In the genomic region with DNA sequence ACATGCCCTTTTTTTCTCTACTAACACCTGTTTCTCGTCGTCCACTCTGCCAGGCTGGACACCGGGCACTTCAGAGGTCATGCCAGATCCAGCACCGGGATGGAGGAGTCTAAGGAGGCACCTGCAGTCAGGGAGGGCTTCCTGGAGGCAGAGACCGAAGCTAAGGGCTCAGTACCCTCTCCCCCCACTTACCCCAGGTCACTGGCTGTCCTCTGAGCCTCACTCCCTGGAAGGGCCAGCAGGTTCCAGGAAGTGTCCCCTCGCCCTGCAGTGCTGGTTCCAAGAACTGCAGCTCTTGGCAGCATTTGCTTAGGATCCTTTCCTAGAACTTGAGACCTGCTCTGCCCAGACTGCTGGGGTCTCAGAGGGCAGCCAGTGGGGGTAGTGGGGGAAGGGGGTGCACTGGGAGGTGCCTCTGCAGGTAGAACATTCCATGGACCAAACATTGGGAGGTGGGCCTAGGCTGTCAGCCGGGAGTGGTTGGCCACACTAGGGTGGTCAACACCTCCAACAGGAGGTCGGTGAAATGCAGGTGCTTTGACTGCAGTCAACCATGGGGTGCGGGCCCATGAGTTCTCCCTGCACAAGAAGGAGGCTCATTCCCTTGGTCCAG, we compare ENCODE assay signal across 1 cellular context.
A peak's percentile ranks its signal among the peaks of the same experiment; 100 is the strongest.
TF ChIP-seq lines count a peak whose summit lies in the region.

No MANE protein-coding gene starts in this region.

TF ChIP-seq in K562, 482 proteins besides CTCF, POLR2A, EP300 and RAD21 (continued from another document and continues in another):
- peak; percentile 63; the same call in 1 of the 2 replicates for TF ChIP-seq MTA3 (IDR thresholded peaks at IDR 0.05; ENCODE audit: borderline replicate concordance)
- no peak for TF ChIP-seq MCM3 (IDR thresholded peaks at IDR 0.05)
- TF ChIP-seq, protein P1, sequence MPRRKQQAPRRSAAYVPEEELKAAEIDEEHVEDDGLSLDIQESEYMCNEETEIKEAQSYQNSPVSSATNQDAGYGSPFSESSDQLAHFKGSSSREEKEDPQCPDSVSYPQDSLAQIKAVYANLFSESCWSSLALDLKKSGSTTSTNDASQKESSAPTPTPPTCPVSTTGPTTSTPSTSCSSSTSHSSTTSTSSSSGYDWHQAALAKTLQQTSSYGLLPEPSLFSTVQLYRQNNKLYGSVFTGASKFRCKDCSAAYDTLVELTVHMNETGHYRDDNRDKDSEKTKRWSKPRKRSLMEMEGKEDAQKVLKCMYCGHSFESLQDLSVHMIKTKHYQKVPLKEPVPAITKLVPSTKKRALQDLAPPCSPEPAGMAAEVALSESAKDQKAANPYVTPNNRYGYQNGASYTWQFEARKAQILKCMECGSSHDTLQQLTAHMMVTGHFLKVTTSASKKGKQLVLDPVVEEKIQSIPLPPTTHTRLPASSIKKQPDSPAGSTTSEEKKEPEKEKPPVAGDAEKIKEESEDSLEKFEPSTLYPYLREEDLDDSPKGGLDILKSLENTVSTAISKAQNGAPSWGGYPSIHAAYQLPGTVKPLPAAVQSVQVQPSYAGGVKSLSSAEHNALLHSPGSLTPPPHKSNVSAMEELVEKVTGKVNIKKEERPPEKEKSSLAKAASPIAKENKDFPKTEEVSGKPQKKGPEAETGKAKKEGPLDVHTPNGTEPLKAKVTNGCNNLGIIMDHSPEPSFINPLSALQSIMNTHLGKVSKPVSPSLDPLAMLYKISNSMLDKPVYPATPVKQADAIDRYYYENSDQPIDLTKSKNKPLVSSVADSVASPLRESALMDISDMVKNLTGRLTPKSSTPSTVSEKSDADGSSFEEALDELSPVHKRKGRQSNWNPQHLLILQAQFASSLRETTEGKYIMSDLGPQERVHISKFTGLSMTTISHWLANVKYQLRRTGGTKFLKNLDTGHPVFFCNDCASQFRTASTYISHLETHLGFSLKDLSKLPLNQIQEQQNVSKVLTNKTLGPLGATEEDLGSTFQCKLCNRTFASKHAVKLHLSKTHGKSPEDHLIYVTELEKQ (CRISPR knock-in tag; IDR thresholded peaks at IDR 0.05), result no peak
- no peak for TF ChIP-seq FOS (IDR thresholded peaks at IDR 0.05; ENCODE audit: extremely low read depth, insufficient read length)
- no peak for TF ChIP-seq HOXB6 (CRISPR knock-in tag; IDR thresholded peaks at IDR 0.05; ENCODE audit: borderline replicate concordance)
- no peak for TF ChIP-seq ZFP1 (CRISPR knock-in tag; IDR thresholded peaks at IDR 0.05)
- no peak for TF ChIP-seq MEIS2 (IDR thresholded peaks at IDR 0.05; ENCODE audit: partially characterized antibody)
- TF ChIP-seq, protein P2, sequence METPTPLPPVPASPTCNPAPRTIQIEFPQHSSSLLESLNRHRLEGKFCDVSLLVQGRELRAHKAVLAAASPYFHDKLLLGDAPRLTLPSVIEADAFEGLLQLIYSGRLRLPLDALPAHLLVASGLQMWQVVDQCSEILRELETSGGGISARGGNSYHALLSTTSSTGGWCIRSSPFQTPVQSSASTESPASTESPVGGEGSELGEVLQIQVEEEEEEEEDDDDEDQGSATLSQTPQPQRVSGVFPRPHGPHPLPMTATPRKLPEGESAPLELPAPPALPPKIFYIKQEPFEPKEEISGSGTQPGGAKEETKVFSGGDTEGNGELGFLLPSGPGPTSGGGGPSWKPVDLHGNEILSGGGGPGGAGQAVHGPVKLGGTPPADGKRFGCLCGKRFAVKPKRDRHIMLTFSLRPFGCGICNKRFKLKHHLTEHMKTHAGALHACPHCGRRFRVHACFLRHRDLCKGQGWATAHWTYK (CRISPR knock-in tag; IDR thresholded peaks at IDR 0.05), result no peak
- no peak for TF ChIP-seq SMARCB1 (IDR thresholded peaks at IDR 0.05; ENCODE audit: insufficient read length, low read depth)
- no peak for TF ChIP-seq RFX7 (CRISPR knock-in tag; IDR thresholded peaks at IDR 0.05)
- no peak for TF ChIP-seq ZNF696 (CRISPR knock-in tag; conservative IDR thresholded peaks at IDR 0.05)
- TF ChIP-seq STAT5B (CRISPR knock-in tag; IDR thresholded peaks at IDR 0.05), result no peak
- no peak for TF ChIP-seq PURB (CRISPR knock-in tag; IDR thresholded peaks at IDR 0.05; ENCODE audit: low read depth)
- TF ChIP-seq, protein P3, sequence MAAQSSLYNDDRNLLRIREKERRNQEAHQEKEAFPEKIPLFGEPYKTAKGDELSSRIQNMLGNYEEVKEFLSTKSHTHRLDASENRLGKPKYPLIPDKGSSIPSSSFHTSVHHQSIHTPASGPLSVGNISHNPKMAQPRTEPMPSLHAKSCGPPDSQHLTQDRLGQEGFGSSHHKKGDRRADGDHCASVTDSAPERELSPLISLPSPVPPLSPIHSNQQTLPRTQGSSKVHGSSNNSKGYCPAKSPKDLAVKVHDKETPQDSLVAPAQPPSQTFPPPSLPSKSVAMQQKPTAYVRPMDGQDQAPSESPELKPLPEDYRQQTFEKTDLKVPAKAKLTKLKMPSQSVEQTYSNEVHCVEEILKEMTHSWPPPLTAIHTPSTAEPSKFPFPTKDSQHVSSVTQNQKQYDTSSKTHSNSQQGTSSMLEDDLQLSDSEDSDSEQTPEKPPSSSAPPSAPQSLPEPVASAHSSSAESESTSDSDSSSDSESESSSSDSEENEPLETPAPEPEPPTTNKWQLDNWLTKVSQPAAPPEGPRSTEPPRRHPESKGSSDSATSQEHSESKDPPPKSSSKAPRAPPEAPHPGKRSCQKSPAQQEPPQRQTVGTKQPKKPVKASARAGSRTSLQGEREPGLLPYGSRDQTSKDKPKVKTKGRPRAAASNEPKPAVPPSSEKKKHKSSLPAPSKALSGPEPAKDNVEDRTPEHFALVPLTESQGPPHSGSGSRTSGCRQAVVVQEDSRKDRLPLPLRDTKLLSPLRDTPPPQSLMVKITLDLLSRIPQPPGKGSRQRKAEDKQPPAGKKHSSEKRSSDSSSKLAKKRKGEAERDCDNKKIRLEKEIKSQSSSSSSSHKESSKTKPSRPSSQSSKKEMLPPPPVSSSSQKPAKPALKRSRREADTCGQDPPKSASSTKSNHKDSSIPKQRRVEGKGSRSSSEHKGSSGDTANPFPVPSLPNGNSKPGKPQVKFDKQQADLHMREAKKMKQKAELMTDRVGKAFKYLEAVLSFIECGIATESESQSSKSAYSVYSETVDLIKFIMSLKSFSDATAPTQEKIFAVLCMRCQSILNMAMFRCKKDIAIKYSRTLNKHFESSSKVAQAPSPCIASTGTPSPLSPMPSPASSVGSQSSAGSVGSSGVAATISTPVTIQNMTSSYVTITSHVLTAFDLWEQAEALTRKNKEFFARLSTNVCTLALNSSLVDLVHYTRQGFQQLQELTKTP (IDR thresholded peaks at IDR 0.05; ENCODE audit: low read depth in 1 of 2, partially characterized antibody in 2 of 2), result peak in 1 of 2 experiments; percentile 24
- TF ChIP-seq, protein P4, sequence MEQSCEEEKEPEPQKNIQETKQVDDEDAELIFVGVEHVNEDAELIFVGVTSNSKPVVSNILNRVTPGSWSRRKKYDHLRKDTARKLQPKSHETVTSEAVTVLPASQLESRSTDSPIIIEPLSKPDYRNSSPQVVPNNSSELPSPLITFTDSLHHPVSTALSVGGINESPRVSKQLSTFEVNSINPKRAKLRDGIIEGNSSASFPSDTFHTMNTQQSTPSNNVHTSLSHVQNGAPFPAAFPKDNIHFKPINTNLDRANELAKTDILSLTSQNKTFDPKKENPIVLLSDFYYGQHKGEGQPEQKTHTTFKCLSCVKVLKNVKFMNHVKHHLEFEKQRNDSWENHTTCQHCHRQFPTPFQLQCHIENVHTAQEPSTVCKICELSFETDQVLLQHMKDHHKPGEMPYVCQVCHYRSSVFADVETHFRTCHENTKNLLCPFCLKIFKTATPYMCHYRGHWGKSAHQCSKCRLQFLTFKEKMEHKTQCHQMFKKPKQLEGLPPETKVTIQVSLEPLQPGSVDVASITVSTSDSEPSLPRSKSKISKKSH (CRISPR knock-in tag; IDR thresholded peaks at IDR 0.05), result no peak
- no peak for TF ChIP-seq PCBP1 (IDR thresholded peaks at IDR 0.05; ENCODE audit: low read depth, low read length, poor library complexity, severe bottlenecking)
- no peak for TF ChIP-seq ZNF133 (CRISPR knock-in tag; IDR thresholded peaks at IDR 0.05)
- no peak for TF ChIP-seq HDAC6 (IDR thresholded peaks at IDR 0.05; ENCODE audit: low read depth, low read length)
- TF ChIP-seq NCOA4 (IDR thresholded peaks at IDR 0.05; ENCODE audit: partially characterized antibody), result no peak
- no peak for TF ChIP-seq SIX5 (IDR thresholded peaks at IDR 0.05; ENCODE audit: borderline replicate concordance in 1 of 2, insufficient read depth in 1 of 2, low read depth in 1 of 2, low read length in 2 of 2)
- TF ChIP-seq, protein P5, sequence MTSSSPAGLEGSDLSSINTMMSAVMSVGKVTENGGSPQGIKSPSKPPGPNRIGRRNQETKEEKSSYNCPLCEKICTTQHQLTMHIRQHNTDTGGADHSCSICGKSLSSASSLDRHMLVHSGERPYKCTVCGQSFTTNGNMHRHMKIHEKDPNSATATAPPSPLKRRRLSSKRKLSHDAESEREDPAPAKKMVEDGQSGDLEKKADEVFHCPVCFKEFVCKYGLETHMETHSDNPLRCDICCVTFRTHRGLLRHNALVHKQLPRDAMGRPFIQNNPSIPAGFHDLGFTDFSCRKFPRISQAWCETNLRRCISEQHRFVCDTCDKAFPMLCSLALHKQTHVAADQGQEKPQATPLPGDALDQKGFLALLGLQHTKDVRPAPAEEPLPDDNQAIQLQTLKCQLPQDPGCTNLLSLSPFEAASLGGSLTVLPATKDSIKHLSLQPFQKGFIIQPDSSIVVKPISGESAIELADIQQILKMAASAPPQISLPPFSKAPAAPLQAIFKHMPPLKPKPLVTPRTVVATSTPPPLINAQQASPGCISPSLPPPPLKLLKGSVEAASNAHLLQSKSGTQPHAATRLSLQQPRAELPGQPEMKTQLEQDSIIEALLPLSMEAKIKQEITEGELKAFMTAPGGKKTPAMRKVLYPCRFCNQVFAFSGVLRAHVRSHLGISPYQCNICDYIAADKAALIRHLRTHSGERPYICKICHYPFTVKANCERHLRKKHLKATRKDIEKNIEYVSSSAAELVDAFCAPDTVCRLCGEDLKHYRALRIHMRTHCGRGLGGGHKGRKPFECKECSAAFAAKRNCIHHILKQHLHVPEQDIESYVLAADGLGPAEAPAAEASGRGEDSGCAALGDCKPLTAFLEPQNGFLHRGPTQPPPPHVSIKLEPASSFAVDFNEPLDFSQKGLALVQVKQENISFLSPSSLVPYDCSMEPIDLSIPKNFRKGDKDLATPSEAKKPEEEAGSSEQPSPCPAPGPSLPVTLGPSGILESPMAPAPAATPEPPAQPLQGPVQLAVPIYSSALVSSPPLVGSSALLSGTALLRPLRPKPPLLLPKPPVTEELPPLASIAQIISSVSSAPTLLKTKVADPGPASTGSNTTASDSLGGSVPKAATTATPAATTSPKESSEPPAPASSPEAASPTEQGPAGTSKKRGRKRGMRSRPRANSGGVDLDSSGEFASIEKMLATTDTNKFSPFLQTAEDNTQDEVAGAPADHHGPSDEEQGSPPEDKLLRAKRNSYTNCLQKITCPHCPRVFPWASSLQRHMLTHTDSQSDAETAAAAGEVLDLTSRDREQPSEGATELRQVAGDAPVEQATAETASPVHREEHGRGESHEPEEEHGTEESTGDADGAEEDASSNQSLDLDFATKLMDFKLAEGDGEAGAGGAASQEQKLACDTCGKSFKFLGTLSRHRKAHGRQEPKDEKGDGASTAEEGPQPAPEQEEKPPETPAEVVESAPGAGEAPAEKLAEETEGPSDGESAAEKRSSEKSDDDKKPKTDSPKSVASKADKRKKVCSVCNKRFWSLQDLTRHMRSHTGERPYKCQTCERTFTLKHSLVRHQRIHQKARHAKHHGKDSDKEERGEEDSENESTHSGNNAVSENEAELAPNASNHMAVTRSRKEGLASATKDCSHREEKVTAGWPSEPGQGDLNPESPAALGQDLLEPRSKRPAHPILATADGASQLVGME (CRISPR knock-in tag; IDR thresholded peaks at IDR 0.05), result no peak
- TF ChIP-seq TEAD4 (IDR thresholded peaks at IDR 0.05; ENCODE audit: low read length), result no peak
- TF ChIP-seq TEAD4 (CRISPR knock-in tag; IDR thresholded peaks at IDR 0.05; ENCODE audit: borderline replicate concordance), result no peak
- peak; percentile 50 for TF ChIP-seq HDAC3 (IDR thresholded peaks at IDR 0.05; ENCODE audit: borderline replicate concordance, partially characterized antibody)
- no peak for TF ChIP-seq RBM17 (IDR thresholded peaks at IDR 0.05; ENCODE audit: borderline replicate concordance, low read depth, low read length)
- TF ChIP-seq NFATC3 (IDR thresholded peaks at IDR 0.05), result peak; percentile 52; the same call in 1 of the 2 replicates
- TF ChIP-seq TEAD1 (CRISPR knock-in tag; IDR thresholded peaks at IDR 0.05), result no peak
- no peak for TF ChIP-seq CBX5 (IDR thresholded peaks at IDR 0.05; ENCODE audit: borderline replicate concordance, low read depth)
- no peak for TF ChIP-seq SP1 (CRISPR knock-in tag; IDR thresholded peaks at IDR 0.05)
- TF ChIP-seq TARDBP (IDR thresholded peaks at IDR 0.05), result no peak
- no peak for TF ChIP-seq ZNF408 (CRISPR knock-in tag; IDR thresholded peaks at IDR 0.05; ENCODE audit: low read depth)
- 0 out of 2 replicates have a peak, but pooled peaks have one; percentile 73 for TF ChIP-seq PTBP1 (IDR thresholded peaks at IDR 0.05; ENCODE audit: low read depth, low read length)
- TF ChIP-seq ZNF436 (CRISPR knock-in tag; IDR thresholded peaks at IDR 0.05), result peak; percentile 95
- no peak for TF ChIP-seq TAF15 (IDR thresholded peaks at IDR 0.05; ENCODE audit: low read depth, low read length)
- peak; percentile 13 for TF ChIP-seq NEUROD1 (IDR thresholded peaks at IDR 0.05; ENCODE audit: borderline replicate concordance, low read depth, low read length, partially characterized antibody)
- peak; percentile 70 for TF ChIP-seq CXXC5 (CRISPR knock-in tag; IDR thresholded peaks at IDR 0.05)
- TF ChIP-seq RBBP5 (IDR thresholded peaks at IDR 0.05; ENCODE audit: borderline replicate concordance, insufficient read depth, low read length, poor library complexity, severe bottlenecking), result no peak
- TF ChIP-seq RBFOX2 (IDR thresholded peaks at IDR 0.05; ENCODE audit: low read depth, low read length), result peak; percentile 0; the same call in 1 of the 2 replicates
- no peak for TF ChIP-seq MYC (IDR thresholded peaks at IDR 0.05; ENCODE audit: low read depth, low read length)
- no peak for TF ChIP-seq MYC (CRISPR knock-in tag; IDR thresholded peaks at IDR 0.05; ENCODE audit: borderline replicate concordance, low read depth)
- peak; percentile 86; the same call in 1 of the 2 replicates for TF ChIP-seq ESRRA (IDR thresholded peaks at IDR 0.05; ENCODE audit: borderline replicate concordance, low read depth)
- peak; percentile 23; the same call in 1 of the 2 replicates for TF ChIP-seq DPF2 (IDR thresholded peaks at IDR 0.05)
- TF ChIP-seq, protein P6, sequence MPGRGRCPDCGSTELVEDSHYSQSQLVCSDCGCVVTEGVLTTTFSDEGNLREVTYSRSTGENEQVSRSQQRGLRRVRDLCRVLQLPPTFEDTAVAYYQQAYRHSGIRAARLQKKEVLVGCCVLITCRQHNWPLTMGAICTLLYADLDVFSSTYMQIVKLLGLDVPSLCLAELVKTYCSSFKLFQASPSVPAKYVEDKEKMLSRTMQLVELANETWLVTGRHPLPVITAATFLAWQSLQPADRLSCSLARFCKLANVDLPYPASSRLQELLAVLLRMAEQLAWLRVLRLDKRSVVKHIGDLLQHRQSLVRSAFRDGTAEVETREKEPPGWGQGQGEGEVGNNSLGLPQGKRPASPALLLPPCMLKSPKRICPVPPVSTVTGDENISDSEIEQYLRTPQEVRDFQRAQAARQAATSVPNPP (IDR thresholded peaks at IDR 0.05; ENCODE audit: borderline replicate concordance, insufficient read depth, insufficient read length), result no peak
- TF ChIP-seq NCOA2 (IDR thresholded peaks at IDR 0.05; ENCODE audit: partially characterized antibody in 2 of 2), result no peak
- TF ChIP-seq HSF4 (CRISPR knock-in tag; IDR thresholded peaks at IDR 0.05; ENCODE audit: borderline replicate concordance), result no peak
- no peak for TF ChIP-seq SRSF3 (IDR thresholded peaks at IDR 0.05; ENCODE audit: insufficient read depth, low read length)
